Comparison of ENCODE assay signal across 24 cellular contexts in genomic region chr7:107913846-107914245, GRCh38. TPM values are rescaled to one million over a fixed set of nuclear protein-coding genes. Genes with fewer than 3 reads are reported as not detected.
DNase-seq lines count a peak whose midpoint lies in the region; ATAC-seq, FAIRE-seq and TF ChIP-seq lines count a peak whose summit lies in the region.
"Had no signal": no experiment of that assay in that cellular context is flagged by ENCODE, and none has a peak within 500 bp of the region (broad histone marks: within the 10 kb centered on the region; RNA-seq: fewer than 3 reads in every experiment).

No MANE protein-coding gene starts in this region.

- ATAC-seq in lower lobe of right lung: no peak
- ATAC-seq: mucosa of descending colon, upper lobe of right lung had no signal

- peaks cover 91% of the 10 kb centered on the region for H3K36me3 Mint-ChIP-seq in activated T-cell treated with anti-CD3 and anti-CD28 coated beads, Interleukin-2, amount 50 U/mL, for 24 hours (ENCODE audit: low read depth)
- peaks cover 90% of the 10 kb centered on the region for H3K36me3 Mint-ChIP-seq in nephron progenitor cell (ENCODE audit: low read depth)

- H3K27ac ChIP-seq in lower lobe of right lung: no peak overlapping the region
- H3K27ac ChIP-seq: sigmoid colon, SJCRH30, upper lobe of right lung had no signal

- no peaks in the 10 kb centered on the region for H3K27me3 Mint-ChIP-seq in activated T-cell treated with anti-CD3 and anti-CD28 coated beads, Interleukin-2, amount 50 U/mL, for 24 hours
- H3K27me3 Mint-ChIP-seq in nephron progenitor cell (ENCODE audit: low read depth, poor library complexity): no peaks in the 10 kb centered on the region
- H3K27me3 Mint-ChIP-seq: activated CD4-positive, alpha-beta T cell treated with anti-CD3 and anti-CD28 coated beads, Interleukin-2, amount 10 ng/mL, durations not matched to agents 7 days and 5 days; B cell had no signal

- H3K9me3 Mint-ChIP-seq in activated T-cell treated with anti-CD3 and anti-CD28 coated beads, Interleukin-2, amount 50 U/mL, for 24 hours: no peaks in the 10 kb centered on the region
- peaks cover 3% of the 10 kb centered on the region for H3K9me3 Mint-ChIP-seq in nephron progenitor cell

- H3K4me3 Mint-ChIP-seq in activated T-cell treated with anti-CD3 and anti-CD28 coated beads, Interleukin-2, amount 50 U/mL, for 24 hours: no peak overlapping the region
- no peak overlapping the region for H3K4me3 Mint-ChIP-seq in nephron progenitor cell
- H3K4me3 Mint-ChIP-seq: activated CD4-positive, alpha-beta T cell treated with anti-CD3 and anti-CD28 coated beads, Interleukin-2, amount 10 ng/mL, durations not matched to agents 7 days and 5 days; B cell had no signal

- H3K36me3 ChIP-seq in bronchial epithelial cell (ENCODE audit: control insufficient read depth, insufficient read depth, low read length) (peaks cover 10% of the 10 kb centered on the region), lower lobe of right lung (peaks cover 72% of the 10 kb centered on the region)

- no peaks in the 10 kb centered on the region for H3K27me3 ChIP-seq in bronchial epithelial cell (ENCODE audit: control insufficient read depth, insufficient read depth, low read length)
- no peaks in the 10 kb centered on the region for H3K27me3 ChIP-seq in lower lobe of right lung (ENCODE audit: low read depth)
- H3K27me3 ChIP-seq: sigmoid colon, SJCRH30, upper lobe of right lung had no signal

- peaks cover 42% of the 10 kb centered on the region for H3K4me1 Mint-ChIP-seq in activated T-cell treated with anti-CD3 and anti-CD28 coated beads, Interleukin-2, amount 50 U/mL, for 24 hours (ENCODE audit: low read depth)
- H3K4me1 Mint-ChIP-seq in nephron progenitor cell: no peaks in the 10 kb centered on the region

- H3K4me3 ChIP-seq in bronchial epithelial cell (ENCODE audit: low read depth, low read length) (no peak overlapping the region), lower lobe of right lung (no peak overlapping the region)
- H3K4me3 ChIP-seq: mucosa of descending colon, sigmoid colon, SJCRH30, upper lobe of right lung had no signal

- no peak for DNase-seq in activated T-cell treated with anti-CD3 and anti-CD28 coated beads, Interleukin-2, amount 50 U/mL, for 24 hours
- no peak for DNase-seq in activated T-cell treated with anti-CD3 and anti-CD28 coated beads for 4 hours
- peak; percentile 15 for DNase-seq in HT1080 (ENCODE audit: low read depth)
- DNase-seq in bronchial epithelial cell (ENCODE audit: low read depth): peak; percentile 63
- DNase-seq in nephron progenitor cell: no peak
- DNase-seq in lower lobe of right lung: no peak
- DNase-seq in posterior cingulate gyrus: no peak
- DNase-seq in cerebellar nuclear complex (lab: John Stamatoyannopoulos, UW): no peak
- DNase-seq: 8988T; activated CD4-positive, alpha-beta T cell treated with anti-CD3 and anti-CD28 coated beads, Interleukin-2, amount 10 ng/mL, durations not matched to agents 7 days and 5 days; COR-L47; cortex of kidney; DND-41; KBM-7; mucosa of descending colon; NCI-H146; NCI-H2171; NCI-H69; sigmoid colon; SJCRH30; stimulated activated CD8-positive, alpha-beta memory T cell treated with anti-CD3 and anti-CD28 coated beads, Interleukin-4, amount 100 ng/mL, for 48 hours; T-helper 2 cell; upper lobe of right lung had no signal

- peaks cover 4% of the 10 kb centered on the region for H3K4me1 ChIP-seq in lower lobe of right lung
- H3K4me1 ChIP-seq: SJCRH30, upper lobe of right lung had no signal

- H3K9me3 ChIP-seq in lower lobe of right lung: no peaks in the 10 kb centered on the region
- H3K9me3 ChIP-seq: mucosa of descending colon, sigmoid colon, SJCRH30, upper lobe of right lung had no signal

- H3K27ac Mint-ChIP-seq in activated T-cell treated with anti-CD3 and anti-CD28 coated beads, Interleukin-2, amount 50 U/mL, for 24 hours: peak overlapping the region; percentile 67
- peak overlapping the region; percentile 30 for H3K27ac Mint-ChIP-seq in nephron progenitor cell
- H3K27ac Mint-ChIP-seq: activated CD4-positive, alpha-beta T cell treated with anti-CD3 and anti-CD28 coated beads, Interleukin-2, amount 10 ng/mL, durations not matched to agents 7 days and 5 days; B cell had no signal

- intact Hi-C loops in lower lobe of right lung (cut with DNase I): no loop called here
- intact Hi-C loops in posterior cingulate gyrus (cut with DNase I): no loop called here

- TF ChIP-seq CTCF in bronchial epithelial cell (IDR thresholded peaks at IDR 0.05; ENCODE audit: insufficient read depth, low read length, severe bottlenecking) (no peak), nephron progenitor cell (IDR thresholded peaks at IDR 0.05) (no peak), lower lobe of right lung (IDR thresholded peaks at IDR 0.05) (no peak)

- FAIRE-seq in bronchial epithelial cell (lab: Jason Lieb, UNC): no peak

RNA-seq across cellular contexts. Expression of gene DLD, which starts 22.9 kb away (rescaled TPM):
- total RNA-seq in HT1080 (2014; rRNA removed; shearing (Covaris generic)): 44.1 and 65.8 TPM in 2 replicates
- polyA plus RNA-seq in HT1080 (2015; cell fraction: cytosol; rRNA removed): 110 and 115 TPM in 2 replicates
- polyA plus RNA-seq in HT1080 (2015; cell fraction: nucleus; rRNA removed): 114 and 158 TPM in 2 replicates
- total RNA-seq in bronchial epithelial cell (43.7 and 52.6 TPM in 2 replicates), lower lobe of right lung (64.1 TPM)

Comparison
In these comparisons a context has a peak if more than half of its experiments do, and no peak if none do; other contexts are left out.
1. DNase-seq: peak in HT1080 (single experiment) and bronchial epithelial cell (single experiment); none in activated T-cell treated with anti-CD3 and anti-CD28 coated beads, Interleukin-2, amount 50 U/mL, for 24 hours (single experiment), activated T-cell treated with anti-CD3 and anti-CD28 coated beads for 4 hours (single experiment), nephron progenitor cell (single experiment), lower lobe of right lung (single experiment), posterior cingulate gyrus (0 of 10) and cerebellar nuclear complex (0 of 2).